ENCODE assay signal across 13 cellular contexts in genomic region chr15:32683231-32683630, GRCh38. TPM values are rescaled to one million over a fixed set of nuclear protein-coding genes. Genes with fewer than 3 reads are reported as not detected.
"Had no signal": no experiment of that assay in that cellular context is flagged by ENCODE, and none has a peak within 500 bp of the region (broad histone marks: within the 10 kb centered on the region; RNA-seq: fewer than 3 reads in every experiment).

No MANE protein-coding gene starts in this region.

- ATAC-seq: left ventricle myocardium superior had no signal

- H3K4me2 ChIP-seq: hepatocyte had no signal

- H3K9me3 ChIP-seq: colonic mucosa, right atrium auricular region had no signal

- H3K36me3 ChIP-seq: colonic mucosa, right atrium auricular region had no signal

- DNase-seq: activated CD4-positive, alpha-beta T cell treated with anti-CD3 and anti-CD28 coated beads, Interleukin-2, amount 50 U/mL, for 4 hours; activated CD4-positive, CD25-positive, alpha-beta regulatory T cell treated with anti-CD3 and anti-CD28 coated beads, Interleukin-2, amount 50 U/mL, for 72 hours; activated naive CD8-positive, alpha-beta T cell treated with anti-CD3 and anti-CD28 coated beads for 36 hours; activated T-cell treated with anti-CD3 and anti-CD28 coated beads, Interleukin-2, amount 50 U/mL, for 1 hour; colonic mucosa; effector CD4-positive, alpha-beta T cell; left ventricle myocardium superior; posterior cingulate gyrus; stimulated activated naive CD4-positive, alpha-beta T cell treated with Interleukin-2 at 50 U/mL for 16 hours; T-helper 9 cell had no signal

- H3K4me3 ChIP-seq: colonic mucosa, hepatocyte, right atrium auricular region had no signal

- H2AFZ ChIP-seq: hepatocyte had no signal

- FAIRE-seq: endothelial cell of umbilical vein had no signal

- H3K27ac ChIP-seq: colonic mucosa, hepatocyte, right atrium auricular region had no signal

- H3K4me1 ChIP-seq: colonic mucosa, right atrium auricular region had no signal

- H3K27me3 ChIP-seq: colonic mucosa, hepatocyte, right atrium auricular region had no signal

RNA-seq across cellular contexts. Expression of gene GREM1, which starts 34.6 kb away (rescaled TPM):
- total RNA-seq: activated naive CD8-positive, alpha-beta T cell treated with anti-CD3 and anti-CD28 coated beads for 36 hours; endothelial cell of umbilical vein had no signal
- polyA plus RNA-seq: endothelial cell of umbilical vein had no signal

RNA-seq across cellular contexts. Expression of gene SCG5, which starts 41.7 kb away (rescaled TPM):
- total RNA-seq: left ventricle myocardium superior had no signal
